8 cellular contexts compared by ENCODE assay signal in the genomic region with DNA sequence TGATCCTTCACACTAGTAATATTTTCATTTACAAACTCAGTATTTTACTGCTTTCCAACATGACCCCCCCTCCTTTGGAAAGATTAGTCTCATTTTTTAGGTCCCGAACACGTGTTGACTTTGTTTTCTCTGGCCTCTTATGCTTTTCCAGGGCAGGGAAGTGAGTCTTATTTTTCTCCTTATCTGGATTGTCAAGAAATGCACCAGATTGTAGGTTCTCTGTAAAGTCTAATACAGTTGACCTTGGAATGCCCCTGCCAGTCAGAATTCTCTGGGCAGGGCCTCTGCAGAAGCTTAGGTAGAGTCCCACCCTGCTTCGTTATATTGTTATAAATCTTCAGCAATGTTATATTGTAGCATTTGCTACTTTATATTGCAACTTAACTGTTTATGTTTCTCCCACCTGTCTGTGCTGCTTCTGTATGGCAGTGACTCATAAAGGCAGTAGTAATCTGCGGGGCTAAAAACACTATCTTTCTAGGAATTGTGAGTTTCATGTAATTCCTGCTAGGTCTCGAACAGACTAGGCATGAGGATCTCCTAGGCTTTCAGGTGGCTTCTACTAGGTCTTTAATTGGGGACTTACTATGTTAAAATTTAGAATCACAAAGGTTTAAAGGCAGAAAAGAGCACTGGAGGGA. TPM values are rescaled to one million over a fixed set of nuclear protein-coding genes. Genes with fewer than 3 reads are reported as not detected.
DNase-seq lines count a peak whose midpoint lies in the region; TF ChIP-seq lines count a peak whose summit lies in the region.

No MANE protein-coding gene starts in this region.

- peak overlapping the region; percentile 78 for H3K4me2 ChIP-seq in parathyroid adenoma (ENCODE audit: low read length)

- DNase-seq in EL (peak; percentile 1), NCI-H2227 treated with DMSO at 0.1 percent for 48 hours (lab: John Stamatoyannopoulos, UW) (peak; percentile 35), G401 (ENCODE audit: low spot score) (no peak), 8988T (no peak), midbrain (lab: John Stamatoyannopoulos, UW) (no peak), germinal center (ENCODE audit: low spot score) (no peak)

- 85 to 89% methylated on average over 4 to 5 of the region's 5 CpGs for WGBS in ectodermal cell, 2 experiments

- no peaks in the 10 kb centered on the region for H3K36me3 ChIP-seq in ectodermal cell (ENCODE audit: control insufficient read depth, insufficient read depth, low read length)
- no peaks in the 10 kb centered on the region for H3K36me3 ChIP-seq in parathyroid adenoma (ENCODE audit: control insufficient read depth, insufficient read depth, low read length)

- in situ Hi-C loops in G401 (cut with HindIII; ENCODE audit: low sequenced_read_pairs) = no loop called here

- H3K4me3 ChIP-seq in ectodermal cell (ENCODE audit: insufficient read depth, low read depth, low read length) = peak overlapping the region; percentile 73
- H3K4me3 ChIP-seq in parathyroid adenoma (ENCODE audit: low read depth, low read length) = no peak overlapping the region

- H2AFZ ChIP-seq in parathyroid adenoma = peak overlapping the region; percentile 38

- H3K79me2 ChIP-seq in parathyroid adenoma = peaks cover 8% of the 10 kb centered on the region

- H3K27me3 ChIP-seq in ectodermal cell (ENCODE audit: control insufficient read depth, insufficient read depth, low read length, poor library complexity, severe bottlenecking) (no peaks in the 10 kb centered on the region), parathyroid adenoma (ENCODE audit: control insufficient read depth, insufficient read depth, low read length) (no peaks in the 10 kb centered on the region)

- H3K9ac ChIP-seq in parathyroid adenoma = no peak overlapping the region

- TF ChIP-seq CTCF in parathyroid adenoma (IDR thresholded peaks at IDR 0.05) = no peak

- H3K9me3 ChIP-seq in ectodermal cell (ENCODE audit: control insufficient read depth, low read length) (no peaks in the 10 kb centered on the region), parathyroid adenoma (ENCODE audit: control insufficient read depth, low read length) (no peaks in the 10 kb centered on the region)

- peaks cover 7% of the 10 kb centered on the region for H3K4me1 ChIP-seq in ectodermal cell (ENCODE audit: control insufficient read depth, insufficient read depth, low read length)
- peaks cover 14% of the 10 kb centered on the region for H3K4me1 ChIP-seq in parathyroid adenoma

- H3K27ac ChIP-seq in ectodermal cell (ENCODE audit: insufficient read depth, low read depth, low read length, poor library complexity, severe bottlenecking) = no peak overlapping the region
- peak overlapping the region; percentile 80 for H3K27ac ChIP-seq in parathyroid adenoma

RNA-seq across cellular contexts. Expression of a gene that starts 2.0 kb away (rescaled TPM):
- polyA plus RNA-seq in ectodermal cell (2013, experiment 1 of 4) = 24.5 TPM
- 25.0 TPM for polyA plus RNA-seq in ectodermal cell (2013, experiment 2 of 4)
- 21.3 TPM for polyA plus RNA-seq in ectodermal cell (2013, experiment 3 of 4)
- polyA plus RNA-seq in ectodermal cell (2013, experiment 4 of 4) = 24.1 TPM
- 3.5 and 8.5 TPM in 2 replicates for total RNA-seq in G401 (2014; rRNA removed; shearing (Covaris generic))

Comparison
In these comparisons a context has a peak if more than half of its experiments do, and no peak if none do; other contexts are left out.
1. DNase-seq: peak in EL (single experiment) and NCI-H2227 treated with DMSO at 0.1 percent for 48 hours (single experiment); none in G401 (single experiment), 8988T (single experiment), midbrain (single experiment) and germinal center (single experiment).